Comparison of ENCODE assay signal across 17 cellular contexts in genomic region chr17:59424331-59424730, GRCh38.
DNase-seq lines count a peak whose midpoint lies in the region; ATAC-seq and TF ChIP-seq lines count a peak whose summit lies in the region.
"Had no signal": no experiment of that assay in that cellular context is flagged by ENCODE, and none has a peak within 500 bp of the region (broad histone marks: within the 10 kb centered on the region; RNA-seq: fewer than 3 reads in every experiment).

No MANE protein-coding gene starts in this region.

- no peak overlapping the region for H3K4me3 ChIP-seq in adipocyte (ENCODE audit: low read length)
- H3K4me3 ChIP-seq in esophagus squamous epithelium, result no peak overlapping the region
- H3K4me3 ChIP-seq in mesodermal cell (ENCODE audit: extremely low read depth, insufficient read depth, low read length, poor library complexity, severe bottlenecking), result no peak overlapping the region
- no peak overlapping the region for H3K4me3 ChIP-seq in thoracic aorta
- H3K4me3 ChIP-seq: colonic mucosa had no signal

- no peak for TF ChIP-seq POLR2A in esophagus squamous epithelium (IDR thresholded peaks at IDR 0.05)

- H3K9me3 ChIP-seq in adipocyte (ENCODE audit: control insufficient read depth, low read length), result peaks cover 14% of the 10 kb centered on the region
- no peaks in the 10 kb centered on the region for H3K9me3 ChIP-seq in esophagus squamous epithelium
- no peaks in the 10 kb centered on the region for H3K9me3 ChIP-seq in mesodermal cell (ENCODE audit: control insufficient read depth, low read length)
- no peaks in the 10 kb centered on the region for H3K9me3 ChIP-seq in thoracic aorta
- H3K9me3 ChIP-seq: BE2C, colonic mucosa had no signal

- ATAC-seq in thoracic aorta (ENCODE audit: insufficient number of reproducible peaks, low FRiP score, low read depth) (no peak), GM18519 (IDR thresholded peaks at IDR 0.05; ENCODE audit: low FRiP score, unreplicated experiment) (no peak)

- intact Hi-C loops in esophagus squamous epithelium (cut with DNase I), result no loop called here

- H3K9ac ChIP-seq in adipocyte (ENCODE audit: low read length), result peak overlapping the region; percentile 81

- H3K27ac ChIP-seq in esophagus squamous epithelium, result peak overlapping the region in 3 of 4 donors; percentile 81 to 90 (median 82)
- peak overlapping the region; percentile 99 for H3K27ac ChIP-seq in mesodermal cell (ENCODE audit: low read depth, low read length, severe bottlenecking)
- peak overlapping the region; percentile 96 to 98 for H3K27ac ChIP-seq in thoracic aorta

- H3K27me3 ChIP-seq in adipocyte (replicated peaks; ENCODE audit: control insufficient read depth, insufficient read depth, low read length), result no peaks in the 10 kb centered on the region
- H3K27me3 ChIP-seq in esophagus squamous epithelium, result no peaks in the 10 kb centered on the region
- H3K27me3 ChIP-seq in thoracic aorta (replicated peaks; ENCODE audit: insufficient read depth), result no peaks in the 10 kb centered on the region
- H3K27me3 ChIP-seq: BE2C, colonic mucosa had no signal

- WGBS in esophagus squamous epithelium, 2 donors, result 74 to 91% methylated on average over 3 to 4 of the region's 4 CpGs
- WGBS in mesodermal cell (ENCODE audit: insufficient coverage in 2 of 2), 2 experiments, result 94% methylated on average over 3 of the region's 4 CpGs; no CpG with 5 or more reads in 1 of the 2 experiments

- no peaks in the 10 kb centered on the region for H3K36me3 ChIP-seq in adipocyte (ENCODE audit: control insufficient read depth, insufficient read depth, low read length, severe bottlenecking)
- H3K36me3 ChIP-seq in esophagus squamous epithelium, result no peaks in the 10 kb centered on the region
- no peaks in the 10 kb centered on the region for H3K36me3 ChIP-seq in mesodermal cell (ENCODE audit: control insufficient read depth, insufficient read depth, low read length)
- no peaks in the 10 kb centered on the region for H3K36me3 ChIP-seq in thoracic aorta
- H3K36me3 ChIP-seq: BE2C, colonic mucosa had no signal

- TF ChIP-seq CTCF in esophagus squamous epithelium (IDR thresholded peaks at IDR 0.05), result no peak
- TF ChIP-seq CTCF in thoracic aorta (IDR thresholded peaks at IDR 0.05), result no peak

- H3K4me1 ChIP-seq in adipocyte (ENCODE audit: control insufficient read depth, insufficient read depth, low read length), result peaks cover 66% of the 10 kb centered on the region
- peaks cover 0 to 66% (median 46%) of the 10 kb centered on the region in 3 donors for H3K4me1 ChIP-seq in esophagus squamous epithelium
- H3K4me1 ChIP-seq in mesodermal cell (ENCODE audit: control insufficient read depth, insufficient read depth, low read length, poor library complexity, severe bottlenecking), result peaks cover 59% of the 10 kb centered on the region
- H3K4me1 ChIP-seq in thoracic aorta (ENCODE audit: control insufficient read depth in 1 of 2, low read depth in 2 of 2), result peaks cover 59 to 73% of the 10 kb centered on the region in 2 donors
- H3K4me1 ChIP-seq: colonic mucosa had no signal

- DNase-seq in adipocyte (ENCODE audit: low read depth) (no peak), esophagus squamous epithelium (lab: John Stamatoyannopoulos, UW) (no peak), thoracic aorta (ENCODE audit: low spot score) (no peak), NCI-H82 treated with DMSO at 0.1 percent for 48 hours (lab: John Stamatoyannopoulos, UW; ENCODE audit: unreplicated experiment) (no peak), NCI-H1417 (lab: John Stamatoyannopoulos, UW) (no peak), NCI-H446 (lab: John Stamatoyannopoulos, UW) (no peak)
- DNase-seq: activated CD4-positive, alpha-beta T cell treated with anti-CD3 and anti-CD28 coated beads, Interleukin-2, amount 10 ng/mL, durations not matched to agents 24 days and 14 days; BE2C; colonic mucosa; erythroblast; NCI-H1092; NCI-H2171 treated with DMSO at 0.1 percent for 48 hours; NK-92 treated with Interleukin-12 subunit alpha and Interleukin-12 subunit beta, amount 100 ng/mL, for 24 hours; SHP77; T1000 had no signal
